ENCODE assay signal across 2 cellular contexts in the genomic region with DNA sequence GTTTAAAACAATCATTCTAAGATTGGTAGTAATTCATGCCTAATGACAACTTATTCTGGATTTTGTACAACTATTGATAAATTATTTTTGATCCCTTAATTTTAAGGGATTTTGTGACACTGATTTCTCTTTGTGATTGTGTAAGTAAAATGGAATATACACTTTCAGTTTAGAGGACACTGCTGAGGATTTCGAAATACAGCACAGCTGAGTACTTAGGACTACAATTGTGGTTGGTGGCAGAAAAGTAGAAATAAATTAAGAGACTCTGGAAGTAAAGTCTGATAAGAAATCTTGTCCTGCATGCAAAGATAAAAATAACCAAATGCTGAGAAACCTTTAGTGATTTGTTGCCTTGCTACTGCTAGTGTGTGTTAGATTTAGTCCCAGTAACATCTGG.
TF ChIP-seq lines count a peak whose summit lies in the region.

No MANE protein-coding gene starts in this region.

TF ChIP-seq in GM23338, 12 proteins besides CTCF, POLR2A, EP300 and RAD21:
- TF ChIP-seq CREB1 (CRISPR knock-in tag; IDR thresholded peaks at IDR 0.05; ENCODE audit: low read depth) (no peak), EZH2phosphoT487 (IDR thresholded peaks at IDR 0.05; ENCODE audit: unreplicated experiment) (no peak), NANOG (IDR thresholded peaks at IDR 0.05; ENCODE audit: borderline replicate concordance) (no peak), JUNB (IDR thresholded peaks at IDR 0.05; ENCODE audit: unreplicated experiment) (no peak), ZNF114 (CRISPR knock-in tag; IDR thresholded peaks at IDR 0.05) (no peak), POLR2AphosphoS5 (IDR thresholded peaks at IDR 0.05; ENCODE audit: low read depth) (no peak), EZH2 (IDR thresholded peaks at IDR 0.05; ENCODE audit: low read depth, unreplicated experiment) (no peak)
- TF ChIP-seq, protein P1, sequence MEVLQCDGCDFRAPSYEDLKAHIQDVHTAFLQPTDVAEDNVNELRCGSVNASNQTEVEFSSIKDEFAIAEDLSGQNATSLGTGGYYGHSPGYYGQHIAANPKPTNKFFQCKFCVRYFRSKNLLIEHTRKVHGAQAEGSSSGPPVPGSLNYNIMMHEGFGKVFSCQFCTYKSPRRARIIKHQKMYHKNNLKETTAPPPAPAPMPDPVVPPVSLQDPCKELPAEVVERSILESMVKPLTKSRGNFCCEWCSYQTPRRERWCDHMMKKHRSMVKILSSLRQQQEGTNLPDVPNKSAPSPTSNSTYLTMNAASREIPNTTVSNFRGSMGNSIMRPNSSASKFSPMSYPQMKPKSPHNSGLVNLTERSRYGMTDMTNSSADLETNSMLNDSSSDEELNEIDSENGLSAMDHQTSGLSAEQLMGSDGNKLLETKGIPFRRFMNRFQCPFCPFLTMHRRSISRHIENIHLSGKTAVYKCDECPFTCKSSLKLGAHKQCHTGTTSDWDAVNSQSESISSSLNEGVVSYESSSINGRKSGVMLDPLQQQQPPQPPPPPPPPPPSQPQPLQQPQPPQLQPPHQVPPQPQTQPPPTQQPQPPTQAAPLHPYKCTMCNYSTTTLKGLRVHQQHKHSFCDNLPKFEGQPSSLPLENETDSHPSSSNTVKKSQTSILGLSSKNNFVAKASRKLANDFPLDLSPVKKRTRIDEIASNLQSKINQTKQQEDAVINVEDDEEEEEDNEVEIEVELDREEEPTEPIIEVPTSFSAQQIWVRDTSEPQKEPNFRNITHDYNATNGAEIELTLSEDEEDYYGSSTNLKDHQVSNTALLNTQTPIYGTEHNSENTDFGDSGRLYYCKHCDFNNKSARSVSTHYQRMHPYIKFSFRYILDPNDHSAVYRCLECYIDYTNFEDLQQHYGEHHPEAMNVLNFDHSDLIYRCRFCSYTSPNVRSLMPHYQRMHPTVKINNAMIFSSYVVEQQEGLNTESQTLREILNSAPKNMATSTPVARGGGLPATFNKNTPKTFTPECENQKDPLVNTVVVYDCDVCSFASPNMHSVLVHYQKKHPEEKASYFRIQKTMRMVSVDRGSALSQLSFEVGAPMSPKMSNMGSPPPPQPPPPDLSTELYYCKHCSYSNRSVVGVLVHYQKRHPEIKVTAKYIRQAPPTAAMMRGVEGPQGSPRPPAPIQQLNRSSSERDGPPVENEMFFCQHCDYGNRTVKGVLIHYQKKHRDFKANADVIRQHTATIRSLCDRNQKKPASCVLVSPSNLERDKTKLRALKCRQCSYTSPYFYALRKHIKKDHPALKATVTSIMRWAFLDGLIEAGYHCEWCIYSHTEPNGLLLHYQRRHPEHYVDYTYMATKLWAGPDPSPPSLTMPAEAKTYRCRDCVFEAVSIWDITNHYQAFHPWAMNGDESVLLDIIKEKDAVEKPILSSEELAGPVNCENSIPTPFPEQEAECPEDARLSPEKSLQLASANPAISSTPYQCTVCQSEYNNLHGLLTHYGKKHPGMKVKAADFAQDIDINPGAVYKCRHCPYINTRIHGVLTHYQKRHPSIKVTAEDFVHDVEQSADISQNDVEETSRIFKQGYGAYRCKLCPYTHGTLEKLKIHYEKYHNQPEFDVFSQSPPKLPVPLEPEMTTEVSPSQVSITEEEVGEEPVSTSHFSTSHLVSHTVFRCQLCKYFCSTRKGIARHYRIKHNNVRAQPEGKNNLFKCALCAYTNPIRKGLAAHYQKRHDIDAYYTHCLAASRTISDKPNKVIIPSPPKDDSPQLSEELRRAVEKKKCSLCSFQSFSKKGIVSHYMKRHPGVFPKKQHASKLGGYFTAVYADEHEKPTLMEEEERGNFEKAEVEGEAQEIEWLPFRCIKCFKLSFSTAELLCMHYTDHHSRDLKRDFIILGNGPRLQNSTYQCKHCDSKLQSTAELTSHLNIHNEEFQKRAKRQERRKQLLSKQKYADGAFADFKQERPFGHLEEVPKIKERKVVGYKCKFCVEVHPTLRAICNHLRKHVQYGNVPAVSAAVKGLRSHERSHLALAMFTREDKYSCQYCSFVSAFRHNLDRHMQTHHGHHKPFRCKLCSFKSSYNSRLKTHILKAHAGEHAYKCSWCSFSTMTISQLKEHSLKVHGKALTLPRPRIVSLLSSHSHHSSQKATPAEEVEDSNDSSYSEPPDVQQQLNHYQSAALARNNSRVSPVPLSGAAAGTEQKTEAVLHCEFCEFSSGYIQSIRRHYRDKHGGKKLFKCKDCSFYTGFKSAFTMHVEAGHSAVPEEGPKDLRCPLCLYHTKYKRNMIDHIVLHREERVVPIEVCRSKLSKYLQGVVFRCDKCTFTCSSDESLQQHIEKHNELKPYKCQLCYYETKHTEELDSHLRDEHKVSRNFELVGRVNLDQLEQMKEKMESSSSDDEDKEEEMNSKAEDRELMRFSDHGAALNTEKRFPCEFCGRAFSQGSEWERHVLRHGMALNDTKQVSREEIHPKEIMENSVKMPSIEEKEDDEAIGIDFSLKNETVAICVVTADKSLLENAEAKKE (CRISPR knock-in tag; IDR thresholded peaks at IDR 0.05) = no peak
- TF ChIP-seq, protein P2, sequence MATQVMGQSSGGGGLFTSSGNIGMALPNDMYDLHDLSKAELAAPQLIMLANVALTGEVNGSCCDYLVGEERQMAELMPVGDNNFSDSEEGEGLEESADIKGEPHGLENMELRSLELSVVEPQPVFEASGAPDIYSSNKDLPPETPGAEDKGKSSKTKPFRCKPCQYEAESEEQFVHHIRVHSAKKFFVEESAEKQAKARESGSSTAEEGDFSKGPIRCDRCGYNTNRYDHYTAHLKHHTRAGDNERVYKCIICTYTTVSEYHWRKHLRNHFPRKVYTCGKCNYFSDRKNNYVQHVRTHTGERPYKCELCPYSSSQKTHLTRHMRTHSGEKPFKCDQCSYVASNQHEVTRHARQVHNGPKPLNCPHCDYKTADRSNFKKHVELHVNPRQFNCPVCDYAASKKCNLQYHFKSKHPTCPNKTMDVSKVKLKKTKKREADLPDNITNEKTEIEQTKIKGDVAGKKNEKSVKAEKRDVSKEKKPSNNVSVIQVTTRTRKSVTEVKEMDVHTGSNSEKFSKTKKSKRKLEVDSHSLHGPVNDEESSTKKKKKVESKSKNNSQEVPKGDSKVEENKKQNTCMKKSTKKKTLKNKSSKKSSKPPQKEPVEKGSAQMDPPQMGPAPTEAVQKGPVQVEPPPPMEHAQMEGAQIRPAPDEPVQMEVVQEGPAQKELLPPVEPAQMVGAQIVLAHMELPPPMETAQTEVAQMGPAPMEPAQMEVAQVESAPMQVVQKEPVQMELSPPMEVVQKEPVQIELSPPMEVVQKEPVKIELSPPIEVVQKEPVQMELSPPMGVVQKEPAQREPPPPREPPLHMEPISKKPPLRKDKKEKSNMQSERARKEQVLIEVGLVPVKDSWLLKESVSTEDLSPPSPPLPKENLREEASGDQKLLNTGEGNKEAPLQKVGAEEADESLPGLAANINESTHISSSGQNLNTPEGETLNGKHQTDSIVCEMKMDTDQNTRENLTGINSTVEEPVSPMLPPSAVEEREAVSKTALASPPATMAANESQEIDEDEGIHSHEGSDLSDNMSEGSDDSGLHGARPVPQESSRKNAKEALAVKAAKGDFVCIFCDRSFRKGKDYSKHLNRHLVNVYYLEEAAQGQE (IDR thresholded peaks at IDR 0.05; ENCODE audit: unreplicated experiment) = no peak
- TF ChIP-seq, protein P3, sequence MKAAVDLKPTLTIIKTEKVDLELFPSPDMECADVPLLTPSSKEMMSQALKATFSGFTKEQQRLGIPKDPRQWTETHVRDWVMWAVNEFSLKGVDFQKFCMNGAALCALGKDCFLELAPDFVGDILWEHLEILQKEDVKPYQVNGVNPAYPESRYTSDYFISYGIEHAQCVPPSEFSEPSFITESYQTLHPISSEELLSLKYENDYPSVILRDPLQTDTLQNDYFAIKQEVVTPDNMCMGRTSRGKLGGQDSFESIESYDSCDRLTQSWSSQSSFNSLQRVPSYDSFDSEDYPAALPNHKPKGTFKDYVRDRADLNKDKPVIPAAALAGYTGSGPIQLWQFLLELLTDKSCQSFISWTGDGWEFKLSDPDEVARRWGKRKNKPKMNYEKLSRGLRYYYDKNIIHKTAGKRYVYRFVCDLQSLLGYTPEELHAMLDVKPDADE (IDR thresholded peaks at IDR 0.05) = no peak

TF ChIP-seq in HepG2, 621 proteins besides CTCF, POLR2A, EP300 and RAD21:
- TF ChIP-seq, protein P4, sequence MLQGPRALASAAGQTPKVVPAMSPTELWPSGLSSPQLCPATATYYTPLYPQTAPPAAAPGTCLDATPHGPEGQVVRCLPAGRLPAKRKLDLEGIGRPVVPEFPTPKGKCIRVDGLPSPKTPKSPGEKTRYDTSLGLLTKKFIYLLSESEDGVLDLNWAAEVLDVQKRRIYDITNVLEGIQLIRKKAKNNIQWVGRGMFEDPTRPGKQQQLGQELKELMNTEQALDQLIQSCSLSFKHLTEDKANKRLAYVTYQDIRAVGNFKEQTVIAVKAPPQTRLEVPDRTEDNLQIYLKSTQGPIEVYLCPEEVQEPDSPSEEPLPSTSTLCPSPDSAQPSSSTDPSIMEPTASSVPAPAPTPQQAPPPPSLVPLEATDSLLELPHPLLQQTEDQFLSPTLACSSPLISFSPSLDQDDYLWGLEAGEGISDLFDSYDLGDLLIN (CRISPR knock-in tag; IDR thresholded peaks at IDR 0.05; ENCODE audit: borderline replicate concordance) = no peak
- TF ChIP-seq CEBPB (IDR thresholded peaks at IDR 0.05; ENCODE audit: borderline replicate concordance, low read depth, low read length) (peak; percentile 64), FOSL2 (CRISPR knock-in tag; IDR thresholded peaks at IDR 0.05) (no peak), CEBPG (CRISPR knock-in tag; IDR thresholded peaks at IDR 0.05) (peak; percentile 30; the same call in 1 of the 2 replicates), ZNF282 (IDR thresholded peaks at IDR 0.05; ENCODE audit: partially characterized antibody) (no peak), ATF7 (IDR thresholded peaks at IDR 0.05) (no peak), ATF7 (CRISPR knock-in tag; IDR thresholded peaks at IDR 0.05) (no peak), ZNF333 (CRISPR knock-in tag; IDR thresholded peaks at IDR 0.05; ENCODE audit: borderline replicate concordance) (no peak), HIVEP1 (CRISPR knock-in tag; IDR thresholded peaks at IDR 0.05) (no peak), ZNF709 (CRISPR knock-in tag; IDR thresholded peaks at IDR 0.05) (no peak), ZEB1 (IDR thresholded peaks at IDR 0.05; ENCODE audit: insufficient replicate concordance, low read depth) (no peak), REPIN1 (CRISPR knock-in tag; IDR thresholded peaks at IDR 0.05; ENCODE audit: borderline replicate concordance, low read depth) (no peak), GTF3A (CRISPR knock-in tag; conservative IDR thresholded peaks at IDR 0.05) (no peak), GATAD1 (CRISPR knock-in tag; IDR thresholded peaks at IDR 0.05) (no peak), SP4 (CRISPR knock-in tag; IDR thresholded peaks at IDR 0.05) (no peak)
- TF ChIP-seq, protein P5, sequence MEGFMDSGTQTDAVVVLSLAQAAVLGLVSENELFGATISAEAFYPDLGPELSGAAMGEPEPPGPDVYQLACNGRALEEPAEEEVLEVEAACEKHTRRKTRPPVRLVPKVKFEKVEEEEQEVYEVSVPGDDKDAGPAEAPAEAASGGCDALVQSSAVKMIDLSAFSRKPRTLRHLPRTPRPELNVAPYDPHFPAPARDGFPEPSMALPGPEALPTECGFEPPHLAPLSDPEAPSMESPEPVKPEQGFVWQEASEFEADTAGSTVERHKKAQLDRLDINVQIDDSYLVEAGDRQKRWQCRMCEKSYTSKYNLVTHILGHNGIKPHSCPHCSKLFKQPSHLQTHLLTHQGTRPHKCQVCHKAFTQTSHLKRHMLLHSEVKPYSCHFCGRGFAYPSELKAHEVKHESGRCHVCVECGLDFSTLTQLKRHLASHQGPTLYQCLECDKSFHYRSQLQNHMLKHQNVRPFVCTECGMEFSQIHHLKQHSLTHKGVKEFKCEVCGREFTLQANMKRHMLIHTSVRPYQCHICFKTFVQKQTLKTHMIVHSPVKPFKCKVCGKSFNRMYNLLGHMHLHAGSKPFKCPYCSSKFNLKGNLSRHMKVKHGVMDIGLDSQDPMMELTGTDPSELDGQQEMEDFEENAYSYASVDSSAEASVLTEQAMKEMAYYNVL (CRISPR knock-in tag; IDR thresholded peaks at IDR 0.05; ENCODE audit: borderline replicate concordance) = no peak
- TF ChIP-seq, protein P6, sequence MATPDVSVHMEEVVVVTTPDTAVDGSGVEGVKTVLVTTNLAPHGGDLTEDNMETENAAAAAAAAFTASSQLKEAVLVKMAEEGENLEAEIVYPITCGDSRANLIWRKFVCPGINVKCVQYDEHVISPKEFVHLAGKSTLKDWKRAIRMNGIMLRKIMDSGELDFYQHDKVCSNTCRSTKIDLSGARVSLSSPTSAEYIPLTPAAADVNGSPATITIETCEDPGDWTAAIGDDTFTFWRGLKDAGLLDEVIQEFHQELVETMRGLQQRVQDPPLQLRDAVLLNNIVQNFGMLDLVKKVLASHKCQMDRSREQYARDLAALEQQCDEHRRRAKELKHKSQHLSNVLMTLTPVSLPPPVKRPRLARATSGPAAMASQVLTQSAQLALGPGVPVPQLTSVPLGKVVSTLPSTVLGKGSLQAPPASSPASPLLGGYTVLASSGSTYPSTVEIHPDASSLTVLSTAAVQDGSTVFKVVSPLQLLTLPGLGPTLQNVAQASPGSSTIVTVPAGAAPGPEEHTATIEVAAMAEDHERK (CRISPR knock-in tag; IDR thresholded peaks at IDR 0.05; ENCODE audit: low read depth) = no peak
TF ChIP-seq in HepG2: peak in this region for 2.
